In the genomic region with DNA sequence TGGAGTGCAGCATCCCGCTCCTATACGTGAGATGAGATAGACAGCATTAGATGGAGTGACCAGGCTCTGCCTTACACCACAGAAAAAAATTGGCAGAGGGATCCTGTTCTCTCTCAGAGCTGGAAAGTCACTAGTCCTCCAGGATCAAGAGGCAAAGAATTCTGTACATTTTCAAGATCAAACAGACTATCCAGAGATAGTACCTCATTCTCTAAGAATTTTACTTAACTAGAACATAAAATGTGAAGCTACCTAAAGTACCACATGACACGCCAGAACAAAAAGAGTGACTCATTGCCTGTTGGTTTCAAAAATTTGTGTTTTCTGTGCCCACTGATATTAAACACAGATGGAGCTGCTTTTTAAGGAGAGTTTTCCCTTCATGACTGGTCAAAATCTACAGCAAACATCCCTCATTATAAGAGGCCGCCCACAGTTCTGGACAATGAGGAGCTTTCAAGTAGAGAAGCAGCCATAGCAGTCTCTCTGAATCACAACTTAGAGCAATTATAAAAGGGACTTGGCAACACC, we compare ENCODE assay signal across 11 cellular contexts. TPM values are rescaled to one million over a fixed set of nuclear protein-coding genes. Genes with fewer than 3 reads are reported as not detected.
A peak's percentile ranks its signal among the peaks of the same experiment; 100 is the strongest.
DNase-seq lines count a peak whose midpoint lies in the region; ATAC-seq and TF ChIP-seq lines count a peak whose summit lies in the region.
"Had no signal": no experiment of that assay in that cellular context is flagged by ENCODE, and none has a peak within 500 bp of the region (broad histone marks: within the 10 kb centered on the region; RNA-seq: fewer than 3 reads in every experiment).

No MANE protein-coding gene starts in this region.

- no peak for TF ChIP-seq POLR2A in thyroid gland (IDR thresholded peaks at IDR 0.05)

- WGBS in thyroid gland, 2 donors: 90 to 91% methylated on average over 4 of the region's 4 CpGs

- TF ChIP-seq CTCF in fibroblast of pulmonary artery (IDR thresholded peaks at IDR 0.05; ENCODE audit: low read length, missing control alignments) (no peak), retinal pigment epithelial cell (conservative IDR thresholded peaks at IDR 0.05; ENCODE audit: low read depth, low read length) (no peak), thyroid gland (IDR thresholded peaks at IDR 0.05) (no peak)

- H3K27me3 ChIP-seq in thyroid gland: no peaks in the 10 kb centered on the region

- ATAC-seq in SK-N-SH treated with all-trans-retinoic acid at 6 μM for 48 hours (peak; percentile 95), HG03175 (IDR thresholded peaks at IDR 0.05; ENCODE audit: unreplicated experiment) (no peak)
- ATAC-seq: T-helper 17 cell had no signal

- H3K4me1 ChIP-seq in thyroid gland: no peaks in the 10 kb centered on the region

- no peaks in the 10 kb centered on the region for H3K9me3 ChIP-seq in thyroid gland

- DNase-seq in Daoy (ENCODE audit: low read depth) (peak; percentile 54), fibroblast of pulmonary artery (ENCODE audit: low read depth) (peak; percentile 83), retinal pigment epithelial cell (ENCODE audit: low read depth) (peak; percentile 27), thyroid gland (no peak), activated gamma-delta T cell treated with Interleukin-2 at 50 U/mL for 16 hours (no peak)
- DNase-seq in stimulated activated CD8-positive, alpha-beta memory T cell treated with anti-CD3 and anti-CD28 coated beads, Interleukin-4, amount 100 ng/mL, for 48 hours: no peak
- DNase-seq: islet precursor cell; stimulated activated CD4-positive, alpha-beta T cell treated with anti-CD3 and anti-CD28 coated beads, Interleukin-15, amount 100 ng/mL, for 24 hours; T-helper 17 cell had no signal

- H3K4me3 ChIP-seq in fibroblast of pulmonary artery (replicated peaks; ENCODE audit: low read depth, low read length) (no peak overlapping the region), retinal pigment epithelial cell (ENCODE audit: low read length) (no peak overlapping the region), thyroid gland (replicated peaks in 1 of 3) (no peak overlapping the region)

- H3K27ac ChIP-seq in thyroid gland: no peak overlapping the region

- H3K36me3 ChIP-seq in thyroid gland: peaks cover 21 to 32% of the 10 kb centered on the region in 2 donors

- intact Hi-C loops in thyroid gland (cut with DNase I): no loop called here

TF ChIP-seq in SK-N-SH treated with all-trans-retinoic acid at 6 μM for 48 hours, 23 proteins besides CTCF, POLR2A, EP300 and RAD21 (continues in another document):
- TF ChIP-seq ZFP3 (CRISPR knock-in tag; IDR thresholded peaks at IDR 0.05) (no peak), ISL1 (CRISPR knock-in tag; IDR thresholded peaks at IDR 0.05) (peak; percentile 67), CREB5 (CRISPR knock-in tag; IDR thresholded peaks at IDR 0.05; ENCODE audit: low read depth) (no peak), CSDC2 (CRISPR knock-in tag; IDR thresholded peaks at IDR 0.05) (no peak; the same call in 1 of the 2 replicates), ZFP30 (CRISPR knock-in tag; IDR thresholded peaks at IDR 0.05) (no peak), TSHZ2 (CRISPR knock-in tag; IDR thresholded peaks at IDR 0.05) (no peak), GLIS3 (CRISPR knock-in tag; IDR thresholded peaks at IDR 0.05) (no peak), ARNTL (CRISPR knock-in tag; IDR thresholded peaks at IDR 0.05; ENCODE audit: borderline replicate concordance, low read depth) (no peak), RARB (CRISPR knock-in tag; IDR thresholded peaks at IDR 0.05) (0 out of 2 replicates have a peak, but pooled peaks have one; percentile 72), ZNF565 (CRISPR knock-in tag; conservative IDR thresholded peaks at IDR 0.05; ENCODE audit: low read depth) (no peak), TOX (CRISPR knock-in tag; IDR thresholded peaks at IDR 0.05; ENCODE audit: borderline replicate concordance) (0 out of 2 replicates have a peak, but pooled peaks have one; percentile 46), PPARA (CRISPR knock-in tag; IDR thresholded peaks at IDR 0.05; ENCODE audit: borderline replicate concordance) (no peak), TCF4 (CRISPR knock-in tag; IDR thresholded peaks at IDR 0.05; ENCODE audit: borderline replicate concordance) (no peak)
- TF ChIP-seq, protein P1, sequence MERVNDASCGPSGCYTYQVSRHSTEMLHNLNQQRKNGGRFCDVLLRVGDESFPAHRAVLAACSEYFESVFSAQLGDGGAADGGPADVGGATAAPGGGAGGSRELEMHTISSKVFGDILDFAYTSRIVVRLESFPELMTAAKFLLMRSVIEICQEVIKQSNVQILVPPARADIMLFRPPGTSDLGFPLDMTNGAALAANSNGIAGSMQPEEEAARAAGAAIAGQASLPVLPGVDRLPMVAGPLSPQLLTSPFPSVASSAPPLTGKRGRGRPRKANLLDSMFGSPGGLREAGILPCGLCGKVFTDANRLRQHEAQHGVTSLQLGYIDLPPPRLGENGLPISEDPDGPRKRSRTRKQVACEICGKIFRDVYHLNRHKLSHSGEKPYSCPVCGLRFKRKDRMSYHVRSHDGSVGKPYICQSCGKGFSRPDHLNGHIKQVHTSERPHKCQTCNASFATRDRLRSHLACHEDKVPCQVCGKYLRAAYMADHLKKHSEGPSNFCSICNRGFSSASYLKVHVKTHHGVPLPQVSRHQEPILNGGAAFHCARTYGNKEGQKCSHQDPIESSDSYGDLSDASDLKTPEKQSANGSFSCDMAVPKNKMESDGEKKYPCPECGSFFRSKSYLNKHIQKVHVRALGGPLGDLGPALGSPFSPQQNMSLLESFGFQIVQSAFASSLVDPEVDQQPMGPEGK (CRISPR knock-in tag; IDR thresholded peaks at IDR 0.05; ENCODE audit: borderline replicate concordance): no peak
- TF ChIP-seq, protein P2, sequence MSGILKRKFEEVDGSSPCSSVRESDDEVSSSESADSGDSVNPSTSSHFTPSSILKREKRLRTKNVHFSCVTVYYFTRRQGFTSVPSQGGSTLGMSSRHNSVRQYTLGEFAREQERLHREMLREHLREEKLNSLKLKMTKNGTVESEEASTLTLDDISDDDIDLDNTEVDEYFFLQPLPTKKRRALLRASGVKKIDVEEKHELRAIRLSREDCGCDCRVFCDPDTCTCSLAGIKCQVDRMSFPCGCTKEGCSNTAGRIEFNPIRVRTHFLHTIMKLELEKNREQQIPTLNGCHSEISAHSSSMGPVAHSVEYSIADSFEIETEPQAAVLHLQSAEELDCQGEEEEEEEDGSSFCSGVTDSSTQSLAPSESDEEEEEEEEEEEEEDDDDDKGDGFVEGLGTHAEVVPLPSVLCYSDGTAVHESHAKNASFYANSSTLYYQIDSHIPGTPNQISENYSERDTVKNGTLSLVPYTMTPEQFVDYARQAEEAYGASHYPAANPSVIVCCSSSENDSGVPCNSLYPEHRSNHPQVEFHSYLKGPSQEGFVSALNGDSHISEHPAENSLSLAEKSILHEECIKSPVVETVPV (CRISPR knock-in tag; IDR thresholded peaks at IDR 0.05): no peak
- TF ChIP-seq, protein P3, sequence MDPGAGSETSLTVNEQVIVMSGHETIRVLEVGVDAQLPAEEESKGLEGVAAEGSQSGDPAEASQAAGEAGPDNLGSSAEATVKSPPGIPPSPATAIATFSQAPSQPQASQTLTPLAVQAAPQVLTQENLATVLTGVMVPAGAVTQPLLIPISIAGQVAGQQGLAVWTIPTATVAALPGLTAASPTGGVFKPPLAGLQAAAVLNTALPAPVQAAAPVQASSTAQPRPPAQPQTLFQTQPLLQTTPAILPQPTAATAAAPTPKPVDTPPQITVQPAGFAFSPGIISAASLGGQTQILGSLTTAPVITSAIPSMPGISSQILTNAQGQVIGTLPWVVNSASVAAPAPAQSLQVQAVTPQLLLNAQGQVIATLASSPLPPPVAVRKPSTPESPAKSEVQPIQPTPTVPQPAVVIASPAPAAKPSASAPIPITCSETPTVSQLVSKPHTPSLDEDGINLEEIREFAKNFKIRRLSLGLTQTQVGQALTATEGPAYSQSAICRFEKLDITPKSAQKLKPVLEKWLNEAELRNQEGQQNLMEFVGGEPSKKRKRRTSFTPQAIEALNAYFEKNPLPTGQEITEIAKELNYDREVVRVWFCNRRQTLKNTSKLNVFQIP (CRISPR knock-in tag; IDR thresholded peaks at IDR 0.05; ENCODE audit: borderline replicate concordance, low read depth): peak; percentile 94; the same call in 1 of the 2 replicates

RNA-seq across cellular contexts. Expression of gene CD160, which starts 32.3 kb away (rescaled TPM):
- not detected in 2 replicates for total RNA-seq in Daoy (2014; rRNA removed; shearing (Covaris generic))
- total RNA-seq in thyroid gland: not detected

RNA-seq across cellular contexts. Expression of gene PDZK1, which starts 44.4 kb away (rescaled TPM):
- 0.69 and 1.3 TPM in 2 replicates for total RNA-seq in Daoy (2014; rRNA removed; shearing (Covaris generic))
- total RNA-seq in thyroid gland: under 1 TPM in 3 of 4 donors, not detected in 1; 0.27 to 0.56 (median 0.29) TPM

Comparison
In these comparisons a context has a peak if more than half of its experiments do, and no peak if none do; other contexts are left out.
1. DNase-seq: peak in Daoy (single experiment), fibroblast of pulmonary artery (single experiment) and retinal pigment epithelial cell (single experiment); none in thyroid gland (0 of 2), activated gamma-delta T cell treated with Interleukin-2 at 50 U/mL for 16 hours (single experiment) and stimulated activated CD8-positive, alpha-beta memory T cell treated with anti-CD3 and anti-CD28 coated beads, Interleukin-4, amount 100 ng/mL, for 48 hours (single experiment).